ENCODE assay signal across 1 cellular context in genomic region chr3:76497636-76498035, GRCh38.
TF ChIP-seq lines count a peak whose summit lies in the region.

No MANE protein-coding gene starts in this region.

TF ChIP-seq in H1, 55 proteins besides CTCF, POLR2A, EP300 and RAD21 (continued from another document):
- TF ChIP-seq PHF8 (conservative IDR thresholded peaks at IDR 0.05; ENCODE audit: low read depth, low read length), result no peak
- TF ChIP-seq HDAC6 (IDR thresholded peaks at IDR 0.05; ENCODE audit: low read depth, low read length), result no peak
- no peak for TF ChIP-seq GTF2F1 (IDR thresholded peaks at IDR 0.05; ENCODE audit: borderline replicate concordance, low read depth, low read length)
- TF ChIP-seq EGR1 (IDR thresholded peaks at IDR 0.05; ENCODE audit: borderline replicate concordance, low read depth, low read length), result no peak
- no peak for TF ChIP-seq MAFK (IDR thresholded peaks at IDR 0.05; ENCODE audit: low read depth, low read length)
- TF ChIP-seq SRF (IDR thresholded peaks at IDR 0.05; ENCODE audit: low read depth, low read length), result no peak
- 0 out of 2 replicates have a peak, but pooled peaks have one; percentile 27 for TF ChIP-seq TAF1 (IDR thresholded peaks at IDR 0.05; ENCODE audit: low read depth, low read length)
- no peak for TF ChIP-seq SUZ12 (IDR thresholded peaks at IDR 0.05; ENCODE audit: low read length)
- TF ChIP-seq KDM1A (IDR thresholded peaks at IDR 0.05; ENCODE audit: borderline replicate concordance, low read length), result no peak
- TF ChIP-seq SAP30 (IDR thresholded peaks at IDR 0.05; ENCODE audit: insufficient read depth, insufficient replicate concordance, low read length), result no peak
- TF ChIP-seq USF2 (IDR thresholded peaks at IDR 0.05; ENCODE audit: low read length), result no peak
- peak; percentile 100 for TF ChIP-seq TEAD4 (IDR thresholded peaks at IDR 0.05; ENCODE audit: low read depth, low read length)
- TF ChIP-seq ZNF274 (IDR thresholded peaks at IDR 0.05; ENCODE audit: borderline replicate concordance, extremely low read depth, low read length), result no peak
- TF ChIP-seq NANOG (IDR thresholded peaks at IDR 0.05; ENCODE audit: insufficient read depth, low read depth, low read length, poor library complexity, severe bottlenecking), result peak; percentile 85
- TF ChIP-seq YY1 (IDR thresholded peaks at IDR 0.05; ENCODE audit: low read depth, low read length), result no peak
- TF ChIP-seq NRF1 (IDR thresholded peaks at IDR 0.05; ENCODE audit: low read depth, low read length), result no peak
- no peak for TF ChIP-seq RNF2 (IDR thresholded peaks at IDR 0.05; ENCODE audit: borderline replicate concordance, low read depth, low read length, missing control alignments, poor library complexity, severe bottlenecking)
- TF ChIP-seq TCF12 (IDR thresholded peaks at IDR 0.05; ENCODE audit: low read depth, low read length), result peak; percentile 91; the same call in 1 of the 2 replicates
- TF ChIP-seq SP2 (IDR thresholded peaks at IDR 0.05; ENCODE audit: low read length), result no peak
- TF ChIP-seq CTBP2 (IDR thresholded peaks at IDR 0.05; ENCODE audit: borderline replicate concordance, insufficient read depth, insufficient read length, low read length), result no peak
- TF ChIP-seq KDM4A (IDR thresholded peaks at IDR 0.05; ENCODE audit: low read depth, low read length, severe bottlenecking), result peak; percentile 94
- TF ChIP-seq SIX5 (IDR thresholded peaks at IDR 0.05; ENCODE audit: low read depth, low read length), result no peak
- TF ChIP-seq MAX (IDR thresholded peaks at IDR 0.05), result no peak
- TF ChIP-seq BACH1 (IDR thresholded peaks at IDR 0.05; ENCODE audit: low read length), result no peak
- no peak for TF ChIP-seq CHD7 (IDR thresholded peaks at IDR 0.05; ENCODE audit: insufficient replicate concordance, low read length)
- TF ChIP-seq POLR2AphosphoS5 (IDR thresholded peaks at IDR 0.05; ENCODE audit: low read depth, low read length), result peak; percentile 56
- TF ChIP-seq SIN3A (conservative IDR thresholded peaks at IDR 0.05 in 1 of 2, IDR thresholded peaks at IDR 0.05 in 1 of 2; ENCODE audit: low read depth in 1 of 2, low read length in 2 of 2), result no peak
- no peak for TF ChIP-seq SIRT6 (IDR thresholded peaks at IDR 0.05; ENCODE audit: low read length)
- no peak for TF ChIP-seq CBX8 (IDR thresholded peaks at IDR 0.05; ENCODE audit: borderline replicate concordance, low read depth, low read length)
- no peak for TF ChIP-seq CREB1 (IDR thresholded peaks at IDR 0.05)
- no peak for TF ChIP-seq SP4 (IDR thresholded peaks at IDR 0.05; ENCODE audit: low read length)
- no peak for TF ChIP-seq CEBPB (IDR thresholded peaks at IDR 0.05; ENCODE audit: low read depth, low read length)
- no peak for TF ChIP-seq E2F6 (IDR thresholded peaks at IDR 0.05)
- no peak for TF ChIP-seq CBX5 (IDR thresholded peaks at IDR 0.05; ENCODE audit: low read depth, low read length)
- no peak for TF ChIP-seq JUND (IDR thresholded peaks at IDR 0.05; ENCODE audit: low read length)
- TF ChIP-seq JUN (IDR thresholded peaks at IDR 0.05; ENCODE audit: low read depth, low read length), result no peak
- TF ChIP-seq BCL11A (IDR thresholded peaks at IDR 0.05; ENCODE audit: low read depth in 2 of 2, low read length in 2 of 2), result peak; percentile 62 to 97
- TF ChIP-seq TBP (IDR thresholded peaks at IDR 0.05; ENCODE audit: low read depth, low read length), result no peak
- TF ChIP-seq HDAC2 (IDR thresholded peaks at IDR 0.05; ENCODE audit: borderline replicate concordance in 1 of 2, low read depth in 2 of 2, low read length in 2 of 2), result no peak
- TF ChIP-seq BRCA1 (IDR thresholded peaks at IDR 0.05; ENCODE audit: low read depth, low read length), result no peak
- TF ChIP-seq ATF3 (IDR thresholded peaks at IDR 0.05; ENCODE audit: insufficient read depth, low read depth, low read length), result no peak
- peak; percentile 84 for TF ChIP-seq SP1 (IDR thresholded peaks at IDR 0.05; ENCODE audit: low read depth, low read length)
- no peak for TF ChIP-seq POU5F1 (IDR thresholded peaks at IDR 0.05; ENCODE audit: low read depth, low read length)
- TF ChIP-seq FOSL1 (IDR thresholded peaks at IDR 0.05; ENCODE audit: insufficient read depth, low read depth, low read length), result no peak
- TF ChIP-seq TAF7 (optimal IDR thresholded peaks at IDR 0.05; ENCODE audit: borderline replicate concordance, low read depth, low read length), result no peak
- no peak for TF ChIP-seq GABPA (IDR thresholded peaks at IDR 0.05; ENCODE audit: borderline replicate concordance, insufficient read depth, low read length)
- no peak for TF ChIP-seq RXRA (IDR thresholded peaks at IDR 0.05; ENCODE audit: insufficient read depth, low read depth, low read length)
